In genomic region chr4:54067163-54067562, GRCh38 we compare ENCODE assay signal across 12 cellular contexts. TPM values are rescaled to one million over a fixed set of nuclear protein-coding genes. Genes with fewer than 3 reads are reported as not detected.
A peak's percentile ranks its signal among the peaks of the same experiment; 100 is the strongest.
DNase-seq lines count a peak whose midpoint lies in the region; ATAC-seq and TF ChIP-seq lines count a peak whose summit lies in the region.
"Had no signal": no experiment of that assay in that cellular context is flagged by ENCODE, and none has a peak within 500 bp of the region (broad histone marks: within the 10 kb centered on the region; RNA-seq: fewer than 3 reads in every experiment).

No MANE protein-coding gene starts in this region.

- H3K9me2 ChIP-seq in Karpas-422 (replicated peaks; ENCODE audit: insufficient read depth, low read length): no peaks in the 10 kb centered on the region

- no peak overlapping the region for H3K4me2 ChIP-seq in Karpas-422 (ENCODE audit: low read depth, low read length, poor library complexity, severe bottlenecking)

- H3K4me3 ChIP-seq in Karpas-422 (ENCODE audit: low read length): no peak overlapping the region
- no peak overlapping the region for H3K4me3 ChIP-seq in lower lobe of right lung
- H3K4me3 ChIP-seq in thyroid gland (replicated peaks in 1 of 3): no peak overlapping the region
- H3K4me3 ChIP-seq: ovary had no signal

- 0 out of 2 replicates have a peak overlapping the region, but pooled peaks have one; percentile 23 for H2AFZ ChIP-seq in Karpas-422 (ENCODE audit: low read length)

- no peak for DNase-seq in Karpas-422
- DNase-seq in dermis blood vessel endothelial cell: peak; percentile 87
- DNase-seq in lower lobe of right lung: no peak
- peak in 1 of 2 donors; percentile 8 for DNase-seq in thyroid gland
- no peak for DNase-seq in NCI-H1105 (lab: John Stamatoyannopoulos, UW)
- DNase-seq in DMS79 treated with DMSO at 0.1 percent for 48 hours (lab: John Stamatoyannopoulos, UW): no peak
- no peak for DNase-seq in activated CD4-positive, CD25-positive, alpha-beta regulatory T cell treated with anti-CD3 and anti-CD28 coated beads, Interleukin-2, amount 50 U/mL, for 72 hours

- 0 out of 2 replicates have a peak, but pooled peaks cover 6% of the 10 kb centered on the region for H4K20me1 ChIP-seq in Karpas-422 (ENCODE audit: insufficient read depth, low read depth, low read length)

- ATAC-seq in lower lobe of right lung (no peak), GM18873 (IDR thresholded peaks at IDR 0.05; ENCODE audit: low FRiP score, unreplicated experiment) (no peak)
- ATAC-seq: stimulated activated memory B cell treated with anti-CD40 and anti-IgM and Interleukin-4, amounts not matched to agents 10 μg/mL and 1 μg/mL and 100 μg/mL, for 72 hours had no signal

- 62 to 67% methylated on average over 5 of the region's 5 CpGs for WGBS in thyroid gland, 2 donors

- peaks cover 29% of the 10 kb centered on the region for H3K79me2 ChIP-seq in Karpas-422 (ENCODE audit: low read length)

- no peaks in the 10 kb centered on the region for H3K27me3 ChIP-seq in Karpas-422 (ENCODE audit: low read length)
- H3K27me3 ChIP-seq in lower lobe of right lung (ENCODE audit: low read depth): no peaks in the 10 kb centered on the region
- H3K27me3 ChIP-seq in thyroid gland: no peaks in the 10 kb centered on the region
- H3K27me3 ChIP-seq: ovary had no signal

- H3K9ac ChIP-seq in Karpas-422 (ENCODE audit: low read length): no peak overlapping the region

- H3K9me3 ChIP-seq in Karpas-422 (ENCODE audit: low read length) (no peaks in the 10 kb centered on the region; the same call in 1 of the 2 replicates), lower lobe of right lung (no peaks in the 10 kb centered on the region), thyroid gland (no peaks in the 10 kb centered on the region)
- H3K9me3 ChIP-seq: ovary had no signal

- peaks cover 29% of the 10 kb centered on the region for H3K4me1 ChIP-seq in Karpas-422 (ENCODE audit: low read length)
- H3K4me1 ChIP-seq in lower lobe of right lung: peaks cover 28% of the 10 kb centered on the region
- H3K4me1 ChIP-seq in thyroid gland: peaks cover 18% of the 10 kb centered on the region in 2 donors

- TF ChIP-seq POLR2A in thyroid gland (IDR thresholded peaks at IDR 0.05): no peak

- intact Hi-C loops in lower lobe of right lung (cut with DNase I): no loop called here
- intact Hi-C loops in thyroid gland (cut with DNase I): no loop called here

- 0 out of 2 replicates have a peak overlapping the region, but pooled peaks have one; percentile 23 for H3K27ac ChIP-seq in Karpas-422 (ENCODE audit: low read length)
- H3K27ac ChIP-seq in lower lobe of right lung: peak overlapping the region; percentile 97
- peak overlapping the region in 2 of 3 donors; percentile 19 to 65 for H3K27ac ChIP-seq in thyroid gland

- TF ChIP-seq CTCF in lower lobe of right lung (IDR thresholded peaks at IDR 0.05) (no peak), thyroid gland (IDR thresholded peaks at IDR 0.05) (no peak)

- H3K36me3 ChIP-seq in Karpas-422 (ENCODE audit: insufficient read depth, low read length): peaks cover 14% of the 10 kb centered on the region
- H3K36me3 ChIP-seq in lower lobe of right lung: no peaks in the 10 kb centered on the region
- no peaks in the 10 kb centered on the region for H3K36me3 ChIP-seq in thyroid gland
- H3K36me3 ChIP-seq: ovary had no signal

RNA-seq across cellular contexts. Expression of gene CHIC2, which starts 2.8 kb away (rescaled TPM):
- total RNA-seq in Karpas-422 (2014; rRNA removed; shearing (Covaris generic); ENCODE audit: low replicate concordance): 103 and 116 TPM in 2 replicates
- total RNA-seq in dermis blood vessel endothelial cell: 59.4 and 90.2 TPM in 2 replicates
- total RNA-seq in lower lobe of right lung: 30.1 TPM
- 10 to 100 TPM; 31.3 to 42.7 (median 33.0) TPM for total RNA-seq in thyroid gland

RNA-seq across cellular contexts. Expression of gene GSX2, which starts 32.8 kb away (rescaled TPM):
- total RNA-seq in Karpas-422 (2014; rRNA removed; shearing (Covaris generic); ENCODE audit: low replicate concordance): 9.5 and 23.9 TPM in 2 replicates
- total RNA-seq in dermis blood vessel endothelial cell: 0.33 TPM in 1 of 2 replicates, not detected in the other
- not detected for total RNA-seq in lower lobe of right lung
- not detected for total RNA-seq in thyroid gland
- total RNA-seq: H1, ovary, SK-MEL-5 had no signal

Comparison
In these comparisons a context has a peak if more than half of its experiments do, and no peak if none do; other contexts are left out.
1. H3K27ac ChIP-seq: peak in every context shown above with its lines; median percentile 97 in lower lobe of right lung; 42 in thyroid gland; 23 in Karpas-422.